ENCODE assay signal across 1 cellular context in the genomic region with DNA sequence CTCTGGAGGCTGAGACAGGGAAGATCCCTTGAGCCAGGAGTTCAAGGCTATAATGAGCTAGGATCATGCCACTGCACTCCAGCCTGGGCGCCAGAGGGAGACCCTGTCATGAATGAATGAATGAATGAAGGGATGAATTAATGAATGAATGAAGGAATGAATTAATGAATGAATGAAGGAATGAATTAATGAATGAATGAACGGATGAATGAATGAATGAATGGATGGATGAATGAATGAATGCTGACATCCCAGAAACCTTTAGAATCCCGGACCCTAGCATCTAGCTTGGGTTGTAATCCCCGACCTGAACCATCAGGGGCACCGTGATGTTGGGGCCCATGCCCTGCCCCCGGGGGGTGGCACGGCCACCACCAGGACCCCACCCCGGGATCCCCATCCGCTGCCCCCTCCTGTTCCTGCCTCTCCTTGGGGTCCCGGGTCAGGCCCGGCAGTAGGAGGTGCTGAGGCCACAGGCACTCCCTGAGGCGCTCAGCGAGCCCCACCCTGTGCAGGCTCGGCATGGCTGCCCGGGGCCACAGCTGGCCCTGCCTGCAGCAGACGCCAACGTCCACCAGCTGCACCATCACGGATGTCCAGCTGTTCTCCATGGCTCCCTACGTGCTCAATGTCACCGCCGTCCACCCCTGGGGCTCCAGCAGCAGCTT.
TF ChIP-seq lines count a peak whose summit lies in the region.

No MANE protein-coding gene starts in this region.

TF ChIP-seq in GM12878, 131 proteins besides CTCF, POLR2A, EP300 and RAD21 (continued from another document):
- TF ChIP-seq, protein P1, sequence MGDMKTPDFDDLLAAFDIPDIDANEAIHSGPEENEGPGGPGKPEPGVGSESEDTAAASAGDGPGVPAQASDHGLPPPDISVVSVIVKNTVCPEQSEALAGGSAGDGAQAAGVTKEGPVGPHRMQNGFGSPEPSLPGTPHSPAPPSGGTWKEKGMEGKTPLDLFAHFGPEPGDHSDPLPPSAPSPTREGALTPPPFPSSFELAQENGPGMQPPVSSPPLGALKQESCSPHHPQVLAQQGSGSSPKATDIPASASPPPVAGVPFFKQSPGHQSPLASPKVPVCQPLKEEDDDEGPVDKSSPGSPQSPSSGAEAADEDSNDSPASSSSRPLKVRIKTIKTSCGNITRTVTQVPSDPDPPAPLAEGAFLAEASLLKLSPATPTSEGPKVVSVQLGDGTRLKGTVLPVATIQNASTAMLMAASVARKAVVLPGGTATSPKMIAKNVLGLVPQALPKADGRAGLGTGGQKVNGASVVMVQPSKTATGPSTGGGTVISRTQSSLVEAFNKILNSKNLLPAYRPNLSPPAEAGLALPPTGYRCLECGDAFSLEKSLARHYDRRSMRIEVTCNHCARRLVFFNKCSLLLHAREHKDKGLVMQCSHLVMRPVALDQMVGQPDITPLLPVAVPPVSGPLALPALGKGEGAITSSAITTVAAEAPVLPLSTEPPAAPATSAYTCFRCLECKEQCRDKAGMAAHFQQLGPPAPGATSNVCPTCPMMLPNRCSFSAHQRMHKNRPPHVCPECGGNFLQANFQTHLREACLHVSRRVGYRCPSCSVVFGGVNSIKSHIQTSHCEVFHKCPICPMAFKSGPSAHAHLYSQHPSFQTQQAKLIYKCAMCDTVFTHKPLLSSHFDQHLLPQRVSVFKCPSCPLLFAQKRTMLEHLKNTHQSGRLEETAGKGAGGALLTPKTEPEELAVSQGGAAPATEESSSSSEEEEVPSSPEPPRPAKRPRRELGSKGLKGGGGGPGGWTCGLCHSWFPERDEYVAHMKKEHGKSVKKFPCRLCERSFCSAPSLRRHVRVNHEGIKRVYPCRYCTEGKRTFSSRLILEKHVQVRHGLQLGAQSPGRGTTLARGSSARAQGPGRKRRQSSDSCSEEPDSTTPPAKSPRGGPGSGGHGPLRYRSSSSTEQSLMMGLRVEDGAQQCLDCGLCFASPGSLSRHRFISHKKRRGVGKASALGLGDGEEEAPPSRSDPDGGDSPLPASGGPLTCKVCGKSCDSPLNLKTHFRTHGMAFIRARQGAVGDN (IDR thresholded peaks at IDR 0.05): peak; percentile 22; the same call in 1 of the 2 replicates
- TF ChIP-seq, protein P2, sequence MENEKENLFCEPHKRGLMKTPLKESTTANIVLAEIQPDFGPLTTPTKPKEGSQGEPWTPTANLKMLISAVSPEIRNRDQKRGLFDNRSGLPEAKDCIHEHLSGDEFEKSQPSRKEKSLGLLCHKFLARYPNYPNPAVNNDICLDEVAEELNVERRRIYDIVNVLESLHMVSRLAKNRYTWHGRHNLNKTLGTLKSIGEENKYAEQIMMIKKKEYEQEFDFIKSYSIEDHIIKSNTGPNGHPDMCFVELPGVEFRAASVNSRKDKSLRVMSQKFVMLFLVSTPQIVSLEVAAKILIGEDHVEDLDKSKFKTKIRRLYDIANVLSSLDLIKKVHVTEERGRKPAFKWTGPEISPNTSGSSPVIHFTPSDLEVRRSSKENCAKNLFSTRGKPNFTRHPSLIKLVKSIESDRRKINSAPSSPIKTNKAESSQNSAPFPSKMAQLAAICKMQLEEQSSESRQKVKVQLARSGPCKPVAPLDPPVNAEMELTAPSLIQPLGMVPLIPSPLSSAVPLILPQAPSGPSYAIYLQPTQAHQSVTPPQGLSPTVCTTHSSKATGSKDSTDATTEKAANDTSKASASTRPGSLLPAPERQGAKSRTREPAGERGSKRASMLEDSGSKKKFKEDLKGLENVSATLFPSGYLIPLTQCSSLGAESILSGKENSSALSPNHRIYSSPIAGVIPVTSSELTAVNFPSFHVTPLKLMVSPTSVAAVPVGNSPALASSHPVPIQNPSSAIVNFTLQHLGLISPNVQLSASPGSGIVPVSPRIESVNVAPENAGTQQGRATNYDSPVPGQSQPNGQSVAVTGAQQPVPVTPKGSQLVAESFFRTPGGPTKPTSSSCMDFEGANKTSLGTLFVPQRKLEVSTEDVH (IDR thresholded peaks at IDR 0.05; ENCODE audit: low read depth, partially characterized antibody): no peak
- TF ChIP-seq SUZ12 (IDR thresholded peaks at IDR 0.05; ENCODE audit: unreplicated experiment): no peak
- TF ChIP-seq ZNF384 (IDR thresholded peaks at IDR 0.05; ENCODE audit: borderline replicate concordance, low read depth, low read length): no peak
- TF ChIP-seq RUNX3 (IDR thresholded peaks at IDR 0.05; ENCODE audit: low read length): no peak
- no peak for TF ChIP-seq FOS (IDR thresholded peaks at IDR 0.05; ENCODE audit: borderline replicate concordance, extremely low read depth, insufficient read length)
- TF ChIP-seq, protein P3, sequence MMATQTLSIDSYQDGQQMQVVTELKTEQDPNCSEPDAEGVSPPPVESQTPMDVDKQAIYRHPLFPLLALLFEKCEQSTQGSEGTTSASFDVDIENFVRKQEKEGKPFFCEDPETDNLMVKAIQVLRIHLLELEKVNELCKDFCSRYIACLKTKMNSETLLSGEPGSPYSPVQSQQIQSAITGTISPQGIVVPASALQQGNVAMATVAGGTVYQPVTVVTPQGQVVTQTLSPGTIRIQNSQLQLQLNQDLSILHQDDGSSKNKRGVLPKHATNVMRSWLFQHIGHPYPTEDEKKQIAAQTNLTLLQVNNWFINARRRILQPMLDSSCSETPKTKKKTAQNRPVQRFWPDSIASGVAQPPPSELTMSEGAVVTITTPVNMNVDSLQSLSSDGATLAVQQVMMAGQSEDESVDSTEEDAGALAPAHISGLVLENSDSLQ (IDR thresholded peaks at IDR 0.05): no peak
- TF ChIP-seq RFX5 (IDR thresholded peaks at IDR 0.05; ENCODE audit: low read depth, low read length): no peak
- no peak for TF ChIP-seq MYC (IDR thresholded peaks at IDR 0.05; ENCODE audit: insufficient read depth, insufficient read length, insufficient replicate concordance, low read length, severe bottlenecking)
- TF ChIP-seq MTA2 (IDR thresholded peaks at IDR 0.05; ENCODE audit: low read depth): no peak
- no peak for TF ChIP-seq GABPA (IDR thresholded peaks at IDR 0.05; ENCODE audit: low read depth)
- TF ChIP-seq SMC3 (IDR thresholded peaks at IDR 0.05; ENCODE audit: borderline replicate concordance, low read length): no peak
- no peak for TF ChIP-seq ZNF274 (IDR thresholded peaks at IDR 0.05; ENCODE audit: insufficient read depth, insufficient read length)
- TF ChIP-seq, protein P4, sequence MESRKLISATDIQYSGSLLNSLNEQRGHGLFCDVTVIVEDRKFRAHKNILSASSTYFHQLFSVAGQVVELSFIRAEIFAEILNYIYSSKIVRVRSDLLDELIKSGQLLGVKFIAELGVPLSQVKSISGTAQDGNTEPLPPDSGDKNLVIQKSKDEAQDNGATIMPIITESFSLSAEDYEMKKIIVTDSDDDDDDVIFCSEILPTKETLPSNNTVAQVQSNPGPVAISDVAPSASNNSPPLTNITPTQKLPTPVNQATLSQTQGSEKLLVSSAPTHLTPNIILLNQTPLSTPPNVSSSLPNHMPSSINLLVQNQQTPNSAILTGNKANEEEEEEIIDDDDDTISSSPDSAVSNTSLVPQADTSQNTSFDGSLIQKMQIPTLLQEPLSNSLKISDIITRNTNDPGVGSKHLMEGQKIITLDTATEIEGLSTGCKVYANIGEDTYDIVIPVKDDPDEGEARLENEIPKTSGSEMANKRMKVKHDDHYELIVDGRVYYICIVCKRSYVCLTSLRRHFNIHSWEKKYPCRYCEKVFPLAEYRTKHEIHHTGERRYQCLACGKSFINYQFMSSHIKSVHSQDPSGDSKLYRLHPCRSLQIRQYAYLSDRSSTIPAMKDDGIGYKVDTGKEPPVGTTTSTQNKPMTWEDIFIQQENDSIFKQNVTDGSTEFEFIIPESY (IDR thresholded peaks at IDR 0.05): no peak
- TF ChIP-seq BACH1 (IDR thresholded peaks at IDR 0.05; ENCODE audit: borderline replicate concordance): 0 out of 2 replicates have a peak, but pooled peaks have one; percentile 37
- no peak for TF ChIP-seq KDM1A (IDR thresholded peaks at IDR 0.05; ENCODE audit: borderline replicate concordance)
- TF ChIP-seq SRF (IDR thresholded peaks at IDR 0.05; ENCODE audit: low read depth in 2 of 2, low read length in 2 of 2): no peak
- TF ChIP-seq SMAD5 (IDR thresholded peaks at IDR 0.05; ENCODE audit: low read depth): no peak
- no peak for TF ChIP-seq MXI1 (IDR thresholded peaks at IDR 0.05; ENCODE audit: low read depth, low read length)
